Comparison of ENCODE assay signal across 8 cellular contexts in genomic region chr6:116370717-116371383, GRCh38. TPM values are rescaled to one million over a fixed set of nuclear protein-coding genes. Genes with fewer than 3 reads are reported as not detected.
DNase-seq lines count a peak whose midpoint lies in the region; ATAC-seq and TF ChIP-seq lines count a peak whose summit lies in the region.

DSE (plus strand) TSS chr6:116370947; CDS start chr6:116399251, 28,304 bp downstream.

- peaks cover 9% of the 10 kb centered on the region; the same call in 1 of the 2 replicates for H4K20me1 ChIP-seq in OCI-LY7 (ENCODE audit: insufficient read depth, low read length)
- H4K20me1 ChIP-seq in neural progenitor cell (ENCODE audit: low read depth): no peaks in the 10 kb centered on the region

- ATAC-seq in GM18519 (IDR thresholded peaks at IDR 0.05; ENCODE audit: low FRiP score, unreplicated experiment): peak; percentile 50
- peak; percentile 75 for ATAC-seq in HG03025 (IDR thresholded peaks at IDR 0.05; ENCODE audit: low FRiP score, unreplicated experiment)

- peaks cover 8% of the 10 kb centered on the region for H3K4me1 Mint-ChIP-seq in neural progenitor cell

- intact Hi-C loops in A673 (cut with micrococcal nuclease; ENCODE audit: unreplicated experiment): no loop called here
- intact Hi-C loops in OCI-LY7 (cut with micrococcal nuclease; ENCODE audit: unreplicated experiment): no loop called here

- POLR2A ChIA-PET in A673 (lab: Charles Lee; ENCODE audit: low non-redundant PET) (no interaction called here), OCI-LY7 (lab: Charles Lee) (no interaction called here)

- H3K4me1 ChIP-seq in A673 (ENCODE audit: insufficient read depth, low read length, poor library complexity, severe bottlenecking) (no peaks in the 10 kb centered on the region), OCI-LY7 (ENCODE audit: insufficient read depth, low read length, poor library complexity, severe bottlenecking) (peaks cover 13% of the 10 kb centered on the region), neural progenitor cell (peaks cover 2% of the 10 kb centered on the region), subcutaneous abdominal adipose tissue (ENCODE audit: control insufficient read depth in 5 of 5, insufficient read depth in 5 of 5, low read length in 5 of 5) (peaks cover 0 to 39% (median 22%) of the 10 kb centered on the region in 5 donors)

- H3K36me3 ChIP-seq in A673 (ENCODE audit: insufficient read depth, low read length, poor library complexity, severe bottlenecking) (no peaks in the 10 kb centered on the region), OCI-LY7 (ENCODE audit: insufficient read depth, low read length) (no peaks in the 10 kb centered on the region), neural progenitor cell (no peaks in the 10 kb centered on the region), subcutaneous abdominal adipose tissue (ENCODE audit: control insufficient read depth in 5 of 5, insufficient read depth in 5 of 5, low read length in 5 of 5) (no peaks in the 10 kb centered on the region)

- H3K4me3 ChIP-seq in A673 (ENCODE audit: low read depth, low read length, poor library complexity, severe bottlenecking): peak within 1 kb of the TSS; percentile 68
- no peak within 1 kb of the TSS for H3K4me3 ChIP-seq in OCI-LY7 (ENCODE audit: low read depth, low read length, poor library complexity, severe bottlenecking)
- peak within 1 kb of the TSS; percentile 85 to 89 for H3K4me3 ChIP-seq in foreskin fibroblast (ENCODE audit: low read depth in 1 of 2, low read length in 2 of 2)
- H3K4me3 ChIP-seq in neural progenitor cell: peak within 1 kb of the TSS; percentile 63
- peak within 1 kb of the TSS; percentile 78 to 92 (median 84) for H3K4me3 ChIP-seq in subcutaneous abdominal adipose tissue (ENCODE audit: low read depth in 1 of 5, low read length in 5 of 5)

- peaks cover 8% of the 10 kb centered on the region for H3K36me3 Mint-ChIP-seq in neural progenitor cell

- CTCF ChIA-PET in A673 (lab: Charles Lee) (interaction anchor here (1.3 kb wide), 1 partner anchor 22 kb away, joined by 3 read pairs; no protein-coding TSS in a partner anchor), OCI-LY7 (lab: Charles Lee; ENCODE audit: unreplicated experiment) (no interaction called here)

- peak within 1 kb of the TSS; percentile 94 for H3K27ac Mint-ChIP-seq in neural progenitor cell

- H3K4me2 ChIP-seq in OCI-LY7 (ENCODE audit: low read length) (0 out of 2 replicates have a peak within 1 kb of the TSS, but pooled peaks have one; percentile 10), neural progenitor cell (peak within 1 kb of the TSS; percentile 79)

- H3K79me2 ChIP-seq in OCI-LY7 (ENCODE audit: insufficient read depth, low read depth, low read length): no peaks in the 10 kb centered on the region
- H3K79me2 ChIP-seq in neural progenitor cell (ENCODE audit: low read depth): peaks cover 14% of the 10 kb centered on the region

- H2AFZ ChIP-seq in OCI-LY7 (ENCODE audit: low read length) (no peak within 1 kb of the TSS), neural progenitor cell (replicated peaks) (peak within 1 kb of the TSS; percentile 93)

- BruUV-seq in A673 (replicated peaks; lab: Mats Ljungman, UMichigan): no TSS peak
- BruUV-seq in OCI-LY7 (replicated peaks; lab: Mats Ljungman, UMichigan): no TSS peak

- H3K27me3 Mint-ChIP-seq in neural progenitor cell (ENCODE audit: insufficient read depth, low read depth): peaks cover 12% of the 10 kb centered on the region

- H3K9me3 Mint-ChIP-seq in neural progenitor cell: no peaks in the 10 kb centered on the region

- H3K9me2 ChIP-seq in OCI-LY7 (ENCODE audit: insufficient read depth, low read length): no peaks in the 10 kb centered on the region

- TF ChIP-seq CTCF in A673 (conservative IDR thresholded peaks at IDR 0.05; ENCODE audit: low read depth, low read length) (no peak), OCI-LY7 (conservative IDR thresholded peaks at IDR 0.05; ENCODE audit: low read length) (no peak), foreskin fibroblast (IDR thresholded peaks at IDR 0.05; ENCODE audit: low read depth, low read length) (no peak), neural progenitor cell (IDR thresholded peaks at IDR 0.05) (no peak)

- peak; percentile 82 for DNase-seq in A673 (ENCODE audit: low spot score)
- no peak for DNase-seq in OCI-LY7 (ENCODE audit: low spot score)
- peak; percentile 51 for DNase-seq in activated gamma-delta T cell (lab: John Stamatoyannopoulos, UW)
- peak; percentile 82 to 92 for DNase-seq in foreskin fibroblast
- DNase-seq in neural progenitor cell (ENCODE audit: low spot score): peak; percentile 89

- peak within 1 kb of the TSS; percentile 94 for H3K4me3 Mint-ChIP-seq in neural progenitor cell

- H3K27ac ChIP-seq in A673 (ENCODE audit: low read depth, low read length, poor library complexity, severe bottlenecking): peak within 1 kb of the TSS; percentile 73
- H3K27ac ChIP-seq in OCI-LY7 (ENCODE audit: low read depth, low read length, poor library complexity, severe bottlenecking): no peak within 1 kb of the TSS
- peak within 1 kb of the TSS; percentile 49 for H3K27ac ChIP-seq in neural progenitor cell
- peak within 1 kb of the TSS; percentile 97 for H3K27ac ChIP-seq in subcutaneous abdominal adipose tissue (ENCODE audit: low read depth, low read length)

- peaks cover 20% of the 10 kb centered on the region for H3F3A ChIP-seq in neural progenitor cell (ENCODE audit: low read depth)

- H3K9ac ChIP-seq in neural progenitor cell: peak within 1 kb of the TSS; percentile 38
- H3K9ac ChIP-seq in subcutaneous abdominal adipose tissue (ENCODE audit: low read length in 5 of 5): peak within 1 kb of the TSS; percentile 64 to 95 (median 87)

- H3K27me3 ChIP-seq in A673 (replicated peaks; ENCODE audit: insufficient read depth, low read depth, low read length, poor library complexity): no peaks in the 10 kb centered on the region
- peaks cover 7% of the 10 kb centered on the region for H3K27me3 ChIP-seq in neural progenitor cell
- no peaks in the 10 kb centered on the region for H3K27me3 ChIP-seq in subcutaneous abdominal adipose tissue (ENCODE audit: control insufficient read depth in 5 of 5, insufficient read depth in 4 of 5, low read length in 5 of 5)

- H3K9me3 ChIP-seq in A673 (ENCODE audit: low read depth, low read length, poor library complexity, severe bottlenecking) (no peaks in the 10 kb centered on the region), OCI-LY7 (ENCODE audit: low read length) (no peaks in the 10 kb centered on the region), neural progenitor cell (ENCODE audit: low read depth) (no peaks in the 10 kb centered on the region), subcutaneous abdominal adipose tissue (ENCODE audit: control insufficient read depth in 5 of 5, low read length in 5 of 5) (no peaks in the 10 kb centered on the region)

RNA-seq across cellular contexts. Expression of gene DSE, which starts in this region (rescaled TPM):
- total RNA-seq in A673 (2021) (31.4 and 33.3 TPM in 2 replicates), OCI-LY7 (2022) (6.2 and 7.6 TPM in 2 replicates), neural progenitor cell (ENCODE audit: low replicate concordance) (30.0 and 43.7 TPM in 2 replicates)
- total RNA-seq in OCI-LY7 (2014; rRNA removed; shearing (Covaris generic)): 3.9 and 5.3 TPM in 2 replicates
